ENCODE assay signal across 19 cellular contexts in the genomic region with DNA sequence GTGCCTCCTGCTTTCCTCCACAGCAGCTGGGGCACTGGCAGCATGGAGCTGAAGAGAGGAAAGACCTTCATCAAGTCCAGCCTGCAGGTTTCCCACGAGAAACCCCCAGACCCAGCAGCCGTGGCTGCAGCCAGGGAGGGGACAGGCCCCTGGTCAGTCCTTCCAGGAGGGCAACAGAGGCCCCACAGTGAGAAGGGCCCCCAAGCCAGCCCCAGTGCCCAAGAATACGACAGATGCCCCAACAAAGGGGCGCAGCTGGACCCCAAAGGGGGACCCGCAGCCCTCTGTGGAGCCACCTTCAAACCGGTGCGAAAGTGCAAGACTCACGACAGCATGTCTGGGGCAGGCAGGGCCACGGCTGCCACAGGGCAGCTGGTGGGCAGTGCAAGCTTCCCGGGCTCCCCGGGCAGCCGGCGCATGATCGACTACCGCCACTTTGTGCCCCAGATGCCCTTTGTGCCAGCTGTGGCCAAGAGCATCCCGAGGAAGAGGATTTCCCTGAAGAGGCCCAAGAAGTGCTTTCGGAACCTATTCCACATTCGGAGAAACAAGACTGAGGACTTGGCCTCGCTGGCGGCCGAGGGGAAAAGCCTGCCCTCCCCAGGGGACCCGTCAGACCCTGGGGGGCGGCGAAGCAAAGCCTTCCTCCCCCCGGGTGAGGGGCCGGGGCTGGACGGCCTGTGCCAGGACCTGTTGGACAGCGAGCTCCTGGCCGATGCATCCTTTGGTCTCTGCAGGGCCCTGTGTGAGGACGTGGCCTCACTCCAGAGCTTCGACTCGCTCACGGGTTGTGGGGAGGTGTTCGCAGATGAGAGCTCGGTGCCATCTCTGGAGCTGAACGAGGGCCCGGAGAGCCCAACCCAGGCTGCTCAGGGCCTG. TPM values are rescaled to one million over a fixed set of nuclear protein-coding genes. Genes with fewer than 3 reads are reported as not detected.
DNase-seq lines count a peak whose midpoint lies in the region; ATAC-seq and TF ChIP-seq lines count a peak whose summit lies in the region.
"Had no signal": no experiment of that assay in that cellular context is flagged by ENCODE, and none has a peak within 500 bp of the region (broad histone marks: within the 10 kb centered on the region; RNA-seq: fewer than 3 reads in every experiment).

No MANE protein-coding gene starts in this region.

- intact Hi-C loops in cardiac septum (cut with DNase I) (no loop called here), Right ventricle myocardium superior (cut with DNase I) (no loop called here), spleen (cut with DNase I; ENCODE audit: low total_unique reads) (no loop called here)

- H3K27ac ChIP-seq in spleen = no peak overlapping the region
- H3K27ac ChIP-seq: 22Rv1 had no signal

- H3K36me3 ChIP-seq in spleen = no peaks in the 10 kb centered on the region

- TF ChIP-seq CTCF in spleen (IDR thresholded peaks at IDR 0.05 in 8 of 11, conservative IDR thresholded peaks at IDR 0.05 in 3 of 11) = no peak

- 79 to 87% (median 82%) methylated on average over 20 to 37 of the region's 37 CpGs for WGBS in spleen, 5 donors

- H3K4me3 ChIP-seq in spleen = no peak overlapping the region

- TF ChIP-seq POLR2A in spleen (IDR thresholded peaks at IDR 0.05) = no peak

- no peaks in the 10 kb centered on the region for H3K4me1 ChIP-seq in spleen

- ATAC-seq in Right ventricle myocardium superior (ENCODE audit: poor library complexity) = no peak
- ATAC-seq: CD8-positive, alpha-beta T cell; HCT116 had no signal

- H3K27me3 ChIP-seq in spleen (replicated peaks in 1 of 7) = peaks cover 0 to 76% (median 8%) of the 10 kb centered on the region in 7 donors

- H3K9me3 ChIP-seq in spleen = no peaks in the 10 kb centered on the region

- DNase-seq in cardiac septum (ENCODE audit: low spot score) (peak; percentile 73), Right ventricle myocardium superior (no peak), cerebellar cortex (ENCODE audit: low spot score) (peak; percentile 48), mesenteric fat pad (ENCODE audit: low spot score) (peak; percentile 88), spleen (peak; percentile 70), T-helper 1 cell (no peak), HPDE6-E6E7 (ENCODE audit: extremely low spot score) (no peak)
- DNase-seq: CD8-positive, alpha-beta T cell; COR-L47; DMS153; DMS79 treated with DMSO at 0.1 percent for 48 hours; EL; GDM1 had no signal

RNA-seq across cellular contexts. Expression of a gene that starts 6.9 kb away (rescaled TPM):
- not detected for total RNA-seq in cardiac septum
- total RNA-seq in Right ventricle myocardium superior = not detected
- not detected for total RNA-seq in mesenteric fat pad
- not detected for total RNA-seq in spleen
- polyA plus RNA-seq in spleen = not detected
- total RNA-seq: A673; CD8-positive, alpha-beta T cell; H4 had no signal
- polyA plus RNA-seq: BJ, CD14-positive monocyte had no signal

RNA-seq across cellular contexts. Expression of a gene that starts 33.4 kb away (rescaled TPM):
- total RNA-seq in cardiac septum (not detected), Right ventricle myocardium superior (not detected), mesenteric fat pad (not detected), spleen (not detected)
- not detected for polyA plus RNA-seq in spleen
- total RNA-seq: A673; CD8-positive, alpha-beta T cell; H4 had no signal
- polyA plus RNA-seq: BJ, CD14-positive monocyte had no signal

Comparison
In these comparisons a context has a peak if more than half of its experiments do, and no peak if none do; other contexts are left out.
1. DNase-seq: peak in cardiac septum (single experiment), cerebellar cortex (single experiment), mesenteric fat pad (single experiment) and spleen (single experiment); none in Right ventricle myocardium superior (single experiment), T-helper 1 cell (0 of 5) and HPDE6-E6E7 (single experiment).